In genomic region chr4:10761903-10762302, GRCh38 we compare ENCODE assay signal across 18 cellular contexts.
"Had no signal": no experiment of that assay in that cellular context is flagged by ENCODE, and none has a peak within 500 bp of the region (broad histone marks: within the 10 kb centered on the region; RNA-seq: fewer than 3 reads in every experiment).

No MANE protein-coding gene starts in this region.

- ATAC-seq: activated T-cell treated with anti-CD3 and anti-CD28 coated beads, Interleukin-2, amount 50 U/mL, for 72 hours; right cardiac atrium; T-helper 17 cell; upper lobe of right lung had no signal

- H3K9me3 ChIP-seq: prostate gland, testis, upper lobe of right lung had no signal

- H3K36me3 ChIP-seq: left ventricle myocardium inferior, prostate gland, upper lobe of right lung had no signal

- H3K4me3 ChIP-seq: left ventricle myocardium inferior, prostate gland, skin epidermis, testis, upper lobe of right lung had no signal

- H3K27ac ChIP-seq: left ventricle myocardium inferior, prostate gland, skin epidermis, testis, upper lobe of right lung, VCaP had no signal

- H3K27me3 ChIP-seq: testis, upper lobe of right lung had no signal

- H3K4me1 ChIP-seq: left ventricle myocardium inferior, prostate gland, testis, upper lobe of right lung had no signal

- DNase-seq: activated CD4-positive, alpha-beta T cell treated with anti-CD3 and anti-CD28 coated beads for 1 hour; activated CD8-positive, alpha-beta memory T cell treated with anti-CD3 and anti-CD28 coated beads for 24 hours; activated CD8-positive, alpha-beta memory T cell treated with anti-CD3 and anti-CD28 coated beads, Interleukin-2, amount 50 U/mL, for 48 hours; activated effector memory CD4-positive, alpha-beta T cell treated with anti-CD3 and anti-CD28 coated beads, Interleukin-2, amount 50 U/mL, for 16 hours; activated naive CD4-positive, alpha-beta T cell treated with anti-CD3 and anti-CD28 coated beads, Interleukin-2, amount 50 U/mL, for 16 hours; activated T-cell treated with anti-CD3 and anti-CD28 coated beads, Interleukin-2, amount 50 U/mL, for 72 hours; immature natural killer cell; left ventricle myocardium inferior; mammary epithelial cell; right cardiac atrium; stimulated activated CD4-positive, alpha-beta T cell treated with anti-CD3 and anti-CD28 coated beads, Interleukin-15, amount 100 ng/mL, for 24 hours; stimulated activated CD4-positive, alpha-beta T cell treated with anti-CD3 and anti-CD28 coated beads, Interleukin-4, amount 100 ng/mL, for 1 hour; T-helper 17 cell; testis; upper lobe of right lung had no signal
